ENCODE assay signal across 27 cellular contexts in the genomic region with DNA sequence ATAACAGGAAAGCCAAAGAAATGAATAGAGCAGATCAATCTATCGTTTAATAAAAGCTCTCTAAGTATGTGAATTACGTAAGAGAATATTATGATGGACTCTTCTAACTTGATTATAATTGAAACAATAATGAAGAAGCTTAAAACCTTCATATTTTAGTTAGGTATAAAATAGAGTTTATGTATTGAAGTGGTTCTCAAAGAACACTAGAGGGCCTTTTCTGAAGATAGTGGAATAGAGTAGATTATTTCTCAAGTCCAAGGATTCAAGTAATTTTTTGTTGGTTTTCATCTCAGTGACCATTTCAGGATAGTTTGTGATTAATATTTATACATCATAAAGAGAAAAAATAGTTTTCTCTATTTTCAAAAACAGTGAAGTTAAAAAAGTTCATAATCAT.
"Had no signal": no experiment of that assay in that cellular context is flagged by ENCODE, and none has a peak within 500 bp of the region (broad histone marks: within the 10 kb centered on the region; RNA-seq: fewer than 3 reads in every experiment).

No MANE protein-coding gene starts in this region.

- H3K4me3 Mint-ChIP-seq: activated naive CD8-positive, alpha-beta T cell; activated T-cell treated with anti-CD3 and anti-CD28 coated beads, Interleukin-2, amount 50 U/mL, for 4 hours; central memory CD8-positive, alpha-beta T cell; effector memory CD8-positive, alpha-beta T cell; nephron; WTC11 had no signal

- H3K9me3 ChIP-seq: adrenal gland, breast epithelium, colonic mucosa, esophagus squamous epithelium, gastroesophageal sphincter, neutrophil, pancreas, psoas muscle, right atrium auricular region, stomach, suprapubic skin, tibial nerve had no signal

- H3K9me3 Mint-ChIP-seq: activated T-cell treated with anti-CD3 and anti-CD28 coated beads, Interleukin-2, amount 50 U/mL, for 4 hours; activated T-helper 2 cell treated with anti-CD3 and anti-CD28 coated beads, Interferon-gamma antibody, Interleukin-2, Interleukin-4, amounts not matched to agents 10 μg/mL and 5 μg/mL and 100 μg/mL, durations not matched to agents 14 hours and 24 hours and 36 hours; central memory CD8-positive, alpha-beta T cell; effector memory CD8-positive, alpha-beta T cell; nephron; WTC11 had no signal

- ATAC-seq: activated T-cell treated with anti-CD3 and anti-CD28 coated beads, Interleukin-2, amount 50 U/mL, for 4 hours; effector memory CD8-positive, alpha-beta T cell; gastroesophageal sphincter; left colon; pancreas; psoas muscle; WTC11 had no signal

- DNase-seq: activated CD8-positive, alpha-beta memory T cell treated with anti-CD3 and anti-CD28 coated beads, Interleukin-2, amount 50 U/mL, for 48 hours; activated naive CD4-positive, alpha-beta T cell; activated T-cell treated with anti-CD3 and anti-CD28 coated beads, Interleukin-2, amount 50 U/mL, for 4 hours; adrenal gland; colonic mucosa; dorsolateral prefrontal cortex; effector memory CD8-positive, alpha-beta T cell; esophagus squamous epithelium; head of caudate nucleus; islet precursor cell; left colon; mesenchymal stem cell; pancreas; psoas muscle; stimulated activated CD4-positive, alpha-beta T cell treated with anti-CD3 and anti-CD28 coated beads, Interleukin-12 subunit alpha, Interleukin-12 subunit beta, amount 100 ng/mL, for 4 hours; stomach had no signal

- H3K4me1 ChIP-seq: adrenal gland, breast epithelium, colonic mucosa, esophagus squamous epithelium, gastroesophageal sphincter, pancreas, psoas muscle, right atrium auricular region, suprapubic skin, tibial nerve had no signal

- H3K4me1 Mint-ChIP-seq: central memory CD8-positive, alpha-beta T cell; nephron; WTC11 had no signal

- H3K27me3 ChIP-seq: adrenal gland, breast epithelium, colonic mucosa, dorsolateral prefrontal cortex, esophagus squamous epithelium, gastroesophageal sphincter, neutrophil, pancreas, right atrium auricular region, stomach, suprapubic skin, tibial nerve had no signal

- H3K27ac ChIP-seq: adrenal gland, breast epithelium, colonic mucosa, dorsolateral prefrontal cortex, esophagus squamous epithelium, gastroesophageal sphincter, neutrophil, pancreas, psoas muscle, right atrium auricular region, stomach, suprapubic skin, tibial nerve had no signal

- H3K27ac Mint-ChIP-seq: activated naive CD8-positive, alpha-beta T cell; activated T-helper 2 cell treated with anti-CD3 and anti-CD28 coated beads, Interferon-gamma antibody, Interleukin-2, Interleukin-4, amounts not matched to agents 10 μg/mL and 5 μg/mL and 100 μg/mL, durations not matched to agents 14 hours and 24 hours and 36 hours; effector memory CD8-positive, alpha-beta T cell; nephron; WTC11 had no signal

- H3K4me3 ChIP-seq: adrenal gland, breast epithelium, colonic mucosa, dorsolateral prefrontal cortex, esophagus squamous epithelium, gastroesophageal sphincter, pancreas, psoas muscle, right atrium auricular region, stomach, suprapubic skin, tibial nerve had no signal

- H3K27me3 Mint-ChIP-seq: activated naive CD8-positive, alpha-beta T cell; central memory CD8-positive, alpha-beta T cell; effector memory CD8-positive, alpha-beta T cell had no signal

- H3K36me3 ChIP-seq: breast epithelium, colonic mucosa had no signal
